ENCODE assay signal across 9 cellular contexts in genomic region chr3:30643763-30644462, GRCh38. TPM values are rescaled to one million over a fixed set of nuclear protein-coding genes. Genes with fewer than 3 reads are reported as not detected.
DNase-seq lines count a peak whose midpoint lies in the region; ATAC-seq and TF ChIP-seq lines count a peak whose summit lies in the region.
"Had no signal": no experiment of that assay in that cellular context is flagged by ENCODE, and none has a peak within 500 bp of the region (broad histone marks: within the 10 kb centered on the region; RNA-seq: fewer than 3 reads in every experiment).

No MANE protein-coding gene starts in this region.

- H3K9me3 ChIP-seq in vagina, result no peaks in the 10 kb centered on the region

- DNase-seq in activated T-cell treated with anti-CD3 and anti-CD28 coated beads for 48 hours (ENCODE audit: low read depth) (peak; percentile 44), activated T-cell treated with anti-CD3 and anti-CD28 coated beads for 4 hours (no peak), naive B cell (peak; percentile 72), vagina (ENCODE audit: extremely low spot score in 2 of 2) (no peak), NCI-H146 (lab: John Stamatoyannopoulos, UW) (no peak), HUDEP-2 (lab: John Stamatoyannopoulos, UW; ENCODE audit: unreplicated experiment in 76 of 76) (no peak), NCI-H2107 (lab: John Stamatoyannopoulos, UW) (no peak)
- DNase-seq in activated naive CD8-positive, alpha-beta T cell treated with anti-CD3 and anti-CD28 coated beads, Interleukin-2, amount 50 U/mL, for 24 hours, result peak; percentile 71
- DNase-seq: NCI-H82 had no signal

- no peaks in the 10 kb centered on the region for H3K27me3 ChIP-seq in vagina

- peak; percentile 66 for ATAC-seq in activated naive CD8-positive, alpha-beta T cell treated with anti-CD3 and anti-CD28 coated beads, Interleukin-2, amount 50 U/mL, for 24 hours
- ATAC-seq in naive B cell (ENCODE audit: low read depth in 2 of 2), result peak; percentile 52 to 55

- H3K36me3 Mint-ChIP-seq in activated naive CD8-positive, alpha-beta T cell treated with anti-CD3 and anti-CD28 coated beads, Interleukin-2, amount 50 U/mL, for 24 hours (ENCODE audit: low read depth), result peaks cover 57% of the 10 kb centered on the region
- peaks cover 18 to 19% of the 10 kb centered on the region in 2 donors for H3K36me3 Mint-ChIP-seq in naive B cell

- TF ChIP-seq CTCF in vagina (IDR thresholded peaks at IDR 0.05), result no peak

- no peak for TF ChIP-seq POLR2A in vagina (IDR thresholded peaks at IDR 0.05)

- H3K36me3 ChIP-seq in vagina, result peaks cover 0 to 25% of the 10 kb centered on the region in 2 donors

- no peak overlapping the region for H3K4me3 ChIP-seq in vagina

- H3K9me3 Mint-ChIP-seq in activated naive CD8-positive, alpha-beta T cell treated with anti-CD3 and anti-CD28 coated beads, Interleukin-2, amount 50 U/mL, for 24 hours, result no peaks in the 10 kb centered on the region
- no peaks in the 10 kb centered on the region for H3K9me3 Mint-ChIP-seq in naive B cell

- no peaks in the 10 kb centered on the region for H3K27me3 Mint-ChIP-seq in activated naive CD8-positive, alpha-beta T cell treated with anti-CD3 and anti-CD28 coated beads, Interleukin-2, amount 50 U/mL, for 24 hours
- no peaks in the 10 kb centered on the region for H3K27me3 Mint-ChIP-seq in naive B cell

- peaks cover 97% of the 10 kb centered on the region for H3K4me1 Mint-ChIP-seq in activated naive CD8-positive, alpha-beta T cell treated with anti-CD3 and anti-CD28 coated beads, Interleukin-2, amount 50 U/mL, for 24 hours
- H3K4me1 Mint-ChIP-seq in naive B cell, result peaks cover 69 to 97% (median 89%) of the 10 kb centered on the region in 3 donors

- intact Hi-C loops in vagina (cut with DNase I), result no loop called here

- peaks cover 79% of the 10 kb centered on the region for H3K4me1 ChIP-seq in vagina

- H3K27ac Mint-ChIP-seq in activated naive CD8-positive, alpha-beta T cell treated with anti-CD3 and anti-CD28 coated beads, Interleukin-2, amount 50 U/mL, for 24 hours, result peak overlapping the region; percentile 93
- peak overlapping the region; percentile 80 to 98 (median 91) for H3K27ac Mint-ChIP-seq in naive B cell

- peak overlapping the region; percentile 68 for H3K4me3 Mint-ChIP-seq in activated naive CD8-positive, alpha-beta T cell treated with anti-CD3 and anti-CD28 coated beads, Interleukin-2, amount 50 U/mL, for 24 hours
- H3K4me3 Mint-ChIP-seq in naive B cell, result peak overlapping the region; percentile 57 to 87 (median 78)

- peak overlapping the region; percentile 63 for H3K27ac ChIP-seq in vagina

RNA-seq across cellular contexts. Expression of gene TGFBR2, which starts 37.5 kb away (rescaled TPM):
- polyA plus RNA-seq in naive B cell (ENCODE audit: low read depth in 6 of 6), result 100 to 1,000 TPM in 5 of 6 donors, 10 to 100 TPM in 1; 99.4 to 169 (median 116) TPM
- 176 TPM for total RNA-seq in vagina

Comparison
In these comparisons a context has a peak if more than half of its experiments do, and no peak if none do; other contexts are left out.
1. DNase-seq: peak in activated T-cell treated with anti-CD3 and anti-CD28 coated beads for 48 hours (single experiment), activated naive CD8-positive, alpha-beta T cell treated with anti-CD3 and anti-CD28 coated beads, Interleukin-2, amount 50 U/mL, for 24 hours (single experiment) and naive B cell (single experiment); none in activated T-cell treated with anti-CD3 and anti-CD28 coated beads for 4 hours (single experiment), vagina (0 of 2), NCI-H146 (single experiment), HUDEP-2 (0 of 76) and NCI-H2107 (single experiment).